ENCODE assay signal across 29 cellular contexts in the genomic region with DNA sequence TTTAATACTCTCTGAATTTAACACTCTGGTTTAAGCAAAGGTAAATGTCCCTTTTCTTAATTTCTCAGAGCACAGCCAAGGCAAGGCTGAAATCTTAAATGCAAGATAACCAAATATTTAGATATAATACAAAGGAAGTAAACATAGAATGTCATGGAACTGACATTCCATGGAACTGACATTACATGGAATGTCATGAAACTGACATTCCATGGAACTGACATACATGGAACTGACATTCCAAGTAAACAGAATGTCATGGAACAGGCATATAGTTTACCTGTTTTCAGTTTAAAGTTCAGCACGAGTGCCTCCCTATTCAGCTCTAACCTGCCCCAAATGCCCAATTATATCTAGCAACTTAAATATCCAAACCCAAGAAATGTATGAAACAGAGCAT. TPM values are rescaled to one million over a fixed set of nuclear protein-coding genes. Genes with fewer than 3 reads are reported as not detected.
"Had no signal": no experiment of that assay in that cellular context is flagged by ENCODE, and none has a peak within 500 bp of the region (broad histone marks: within the 10 kb centered on the region; RNA-seq: fewer than 3 reads in every experiment).

No MANE protein-coding gene starts in this region.

- H3K9me3 ChIP-seq: colonic mucosa, esophagus muscularis mucosa, esophagus squamous epithelium, gastrocnemius medialis, gastroesophageal sphincter, heart left ventricle, heart right ventricle had no signal

- H3K36me3 ChIP-seq: colonic mucosa, esophagus muscularis mucosa, esophagus squamous epithelium, gastrocnemius medialis, gastroesophageal sphincter, heart left ventricle, heart right ventricle had no signal

- FAIRE-seq: colon, endometrium, endothelial cell of umbilical vein, frontal cortex had no signal

- ATAC-seq: effector memory CD8-positive, alpha-beta T cell; esophagus mucosa; foreskin keratinocyte; gastrocnemius medialis; gastroesophageal sphincter; heart left ventricle; heart right ventricle had no signal

- DNase-seq: colonic mucosa; cortex of kidney; dermis blood vessel endothelial cell; dorsolateral prefrontal cortex; effector CD4-positive, alpha-beta T cell; effector CD8-positive, alpha-beta T cell; effector memory CD4-positive, alpha-beta T cell; effector memory CD8-positive, alpha-beta T cell; endodermal cell; erythroblast; esophagus squamous epithelium; foreskin fibroblast; foreskin keratinocyte; foreskin melanocyte; gastrocnemius medialis; glutamatergic neuron; head of caudate nucleus; heart left ventricle; heart right ventricle had no signal

- H3K9me3 Mint-ChIP-seq: dendritic cell treated with granulocyte-macrophage colony-stimulating factor and Interleukin-4, amounts not matched to agents 40 ng/mL and 50 ng/mL, for 4 days; effector memory CD8-positive, alpha-beta T cell; endodermal cell had no signal

- H3K4me3 Mint-ChIP-seq: dendritic cell treated with granulocyte-macrophage colony-stimulating factor and Interleukin-4, amounts not matched to agents 40 ng/mL and 50 ng/mL, for 4 days; effector memory CD8-positive, alpha-beta T cell; endodermal cell had no signal

- H3K27ac Mint-ChIP-seq: dendritic cell treated with granulocyte-macrophage colony-stimulating factor and Interleukin-4, amounts not matched to agents 40 ng/mL and 50 ng/mL, for 4 days; effector memory CD8-positive, alpha-beta T cell; endodermal cell had no signal

- H3K27me3 Mint-ChIP-seq: dendritic cell treated with granulocyte-macrophage colony-stimulating factor and Interleukin-4, amounts not matched to agents 40 ng/mL and 50 ng/mL, for 4 days had no signal

- H3K27me3 ChIP-seq: colonic mucosa, dorsolateral prefrontal cortex, esophagus muscularis mucosa, esophagus squamous epithelium, foreskin keratinocyte, gastrocnemius medialis, gastroesophageal sphincter, heart left ventricle, heart right ventricle had no signal

- H3K4me3 ChIP-seq: colonic mucosa, coronary artery, dorsolateral prefrontal cortex, esophagus muscularis mucosa, esophagus squamous epithelium, gastrocnemius medialis, gastroesophageal sphincter, heart left ventricle, heart right ventricle had no signal

- H3K4me1 ChIP-seq: colonic mucosa, esophagus squamous epithelium, foreskin keratinocyte, gastrocnemius medialis, gastroesophageal sphincter, heart left ventricle, heart right ventricle had no signal

- H3K27ac ChIP-seq: colonic mucosa, coronary artery, dorsolateral prefrontal cortex, epithelial cell of prostate, esophagus muscularis mucosa, esophagus squamous epithelium, foreskin keratinocyte, gastrocnemius medialis, gastroesophageal sphincter, heart left ventricle, heart right ventricle had no signal

RNA-seq across cellular contexts. Expression of a gene that starts 21.8 kb away (rescaled TPM):
- total RNA-seq: endothelial cell of umbilical vein, foreskin keratinocyte had no signal
- polyA plus RNA-seq: endothelial cell of umbilical vein, foreskin keratinocyte had no signal
